In genomic region chr1:247494746-247495145, GRCh38 we compare ENCODE assay signal across 1 cellular context.
TF ChIP-seq lines count a peak whose summit lies in the region.

No MANE protein-coding gene starts in this region.

TF ChIP-seq in GM12878, 131 proteins besides CTCF, POLR2A, EP300 and RAD21 (continued from another document):
- TF ChIP-seq MEF2A (IDR thresholded peaks at IDR 0.05; ENCODE audit: insufficient read depth, low read depth, low read length) (no peak), ZSCAN29 (IDR thresholded peaks at IDR 0.05) (no peak), FOXK2 (IDR thresholded peaks at IDR 0.05) (no peak), STAT3 (IDR thresholded peaks at IDR 0.05; ENCODE audit: low read depth, low read length) (no peak), TAF1 (IDR thresholded peaks at IDR 0.05; ENCODE audit: borderline replicate concordance, low read depth, low read length) (no peak), SPI1 (IDR thresholded peaks at IDR 0.05; ENCODE audit: borderline replicate concordance, insufficient read depth, low read depth, low read length) (peak; percentile 15; the same call in 1 of the 2 replicates), SIN3A (IDR thresholded peaks at IDR 0.05; ENCODE audit: low read depth, low read length) (no peak), NFXL1 (IDR thresholded peaks at IDR 0.05; ENCODE audit: borderline replicate concordance) (no peak), BHLHE40 (IDR thresholded peaks at IDR 0.05; ENCODE audit: borderline replicate concordance in 1 of 2, low read depth in 2 of 2, low read length in 1 of 2) (peak in 1 of 2 experiments; percentile 46; a peak in 1 of 4 replicates), ESRRA (IDR thresholded peaks at IDR 0.05; ENCODE audit: low read length) (no peak), SMC3 (IDR thresholded peaks at IDR 0.05; ENCODE audit: borderline replicate concordance, low read length) (no peak), IRF3 (IDR thresholded peaks at IDR 0.05) (no peak), SMAD1 (IDR thresholded peaks at IDR 0.05; ENCODE audit: low read depth, partially characterized antibody) (peak; percentile 74)
- TF ChIP-seq, protein P1, sequence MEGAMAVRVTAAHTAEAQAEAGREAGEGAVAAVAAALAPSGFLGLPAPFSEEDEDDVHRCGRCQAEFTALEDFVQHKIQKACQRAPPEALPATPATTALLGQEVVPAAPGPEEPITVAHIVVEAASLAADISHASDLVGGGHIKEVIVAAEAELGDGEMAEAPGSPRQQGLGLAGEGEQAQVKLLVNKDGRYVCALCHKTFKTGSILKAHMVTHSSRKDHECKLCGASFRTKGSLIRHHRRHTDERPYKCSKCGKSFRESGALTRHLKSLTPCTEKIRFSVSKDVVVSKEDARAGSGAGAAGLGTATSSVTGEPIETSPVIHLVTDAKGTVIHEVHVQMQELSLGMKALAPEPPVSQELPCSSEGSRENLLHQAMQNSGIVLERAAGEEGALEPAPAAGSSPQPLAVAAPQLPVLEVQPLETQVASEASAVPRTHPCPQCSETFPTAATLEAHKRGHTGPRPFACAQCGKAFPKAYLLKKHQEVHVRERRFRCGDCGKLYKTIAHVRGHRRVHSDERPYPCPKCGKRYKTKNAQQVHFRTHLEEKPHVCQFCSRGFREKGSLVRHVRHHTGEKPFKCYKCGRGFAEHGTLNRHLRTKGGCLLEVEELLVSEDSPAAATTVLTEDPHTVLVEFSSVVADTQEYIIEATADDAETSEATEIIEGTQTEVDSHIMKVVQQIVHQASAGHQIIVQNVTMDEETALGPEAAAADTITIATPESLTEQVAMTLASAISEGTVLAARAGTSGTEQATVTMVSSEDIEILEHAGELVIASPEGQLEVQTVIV (IDR thresholded peaks at IDR 0.05; ENCODE audit: borderline replicate concordance, partially characterized antibody) = no peak
- TF ChIP-seq, protein P2, sequence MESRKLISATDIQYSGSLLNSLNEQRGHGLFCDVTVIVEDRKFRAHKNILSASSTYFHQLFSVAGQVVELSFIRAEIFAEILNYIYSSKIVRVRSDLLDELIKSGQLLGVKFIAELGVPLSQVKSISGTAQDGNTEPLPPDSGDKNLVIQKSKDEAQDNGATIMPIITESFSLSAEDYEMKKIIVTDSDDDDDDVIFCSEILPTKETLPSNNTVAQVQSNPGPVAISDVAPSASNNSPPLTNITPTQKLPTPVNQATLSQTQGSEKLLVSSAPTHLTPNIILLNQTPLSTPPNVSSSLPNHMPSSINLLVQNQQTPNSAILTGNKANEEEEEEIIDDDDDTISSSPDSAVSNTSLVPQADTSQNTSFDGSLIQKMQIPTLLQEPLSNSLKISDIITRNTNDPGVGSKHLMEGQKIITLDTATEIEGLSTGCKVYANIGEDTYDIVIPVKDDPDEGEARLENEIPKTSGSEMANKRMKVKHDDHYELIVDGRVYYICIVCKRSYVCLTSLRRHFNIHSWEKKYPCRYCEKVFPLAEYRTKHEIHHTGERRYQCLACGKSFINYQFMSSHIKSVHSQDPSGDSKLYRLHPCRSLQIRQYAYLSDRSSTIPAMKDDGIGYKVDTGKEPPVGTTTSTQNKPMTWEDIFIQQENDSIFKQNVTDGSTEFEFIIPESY (IDR thresholded peaks at IDR 0.05) = no peak
- TF ChIP-seq, protein P3, sequence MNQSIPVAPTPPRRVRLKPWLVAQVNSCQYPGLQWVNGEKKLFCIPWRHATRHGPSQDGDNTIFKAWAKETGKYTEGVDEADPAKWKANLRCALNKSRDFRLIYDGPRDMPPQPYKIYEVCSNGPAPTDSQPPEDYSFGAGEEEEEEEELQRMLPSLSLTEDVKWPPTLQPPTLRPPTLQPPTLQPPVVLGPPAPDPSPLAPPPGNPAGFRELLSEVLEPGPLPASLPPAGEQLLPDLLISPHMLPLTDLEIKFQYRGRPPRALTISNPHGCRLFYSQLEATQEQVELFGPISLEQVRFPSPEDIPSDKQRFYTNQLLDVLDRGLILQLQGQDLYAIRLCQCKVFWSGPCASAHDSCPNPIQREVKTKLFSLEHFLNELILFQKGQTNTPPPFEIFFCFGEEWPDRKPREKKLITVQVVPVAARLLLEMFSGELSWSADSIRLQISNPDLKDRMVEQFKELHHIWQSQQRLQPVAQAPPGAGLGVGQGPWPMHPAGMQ (IDR thresholded peaks at IDR 0.05; ENCODE audit: borderline replicate concordance) = no peak
- TF ChIP-seq, protein P4, sequence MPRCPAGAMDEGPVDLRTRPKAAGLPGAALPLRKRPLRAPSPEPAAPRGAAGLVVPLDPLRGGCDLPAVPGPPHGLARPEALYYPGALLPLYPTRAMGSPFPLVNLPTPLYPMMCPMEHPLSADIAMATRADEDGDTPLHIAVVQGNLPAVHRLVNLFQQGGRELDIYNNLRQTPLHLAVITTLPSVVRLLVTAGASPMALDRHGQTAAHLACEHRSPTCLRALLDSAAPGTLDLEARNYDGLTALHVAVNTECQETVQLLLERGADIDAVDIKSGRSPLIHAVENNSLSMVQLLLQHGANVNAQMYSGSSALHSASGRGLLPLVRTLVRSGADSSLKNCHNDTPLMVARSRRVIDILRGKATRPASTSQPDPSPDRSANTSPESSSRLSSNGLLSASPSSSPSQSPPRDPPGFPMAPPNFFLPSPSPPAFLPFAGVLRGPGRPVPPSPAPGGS (IDR thresholded peaks at IDR 0.05; ENCODE audit: borderline replicate concordance, insufficient read depth, low read depth, low read length, poor library complexity, severe bottlenecking) = no peak
